In genomic region chr5:107459637-107460036, GRCh38 we compare ENCODE assay signal across 1 cellular context.
TF ChIP-seq lines count a peak whose summit lies in the region.

No MANE protein-coding gene starts in this region.

TF ChIP-seq in WTC11, 78 proteins besides CTCF, POLR2A, EP300 and RAD21 (continued from another document):
- TF ChIP-seq AFF4 (CRISPR knock-in tag; IDR thresholded peaks at IDR 0.05; ENCODE audit: borderline replicate concordance) = no peak
